In the genomic region with DNA sequence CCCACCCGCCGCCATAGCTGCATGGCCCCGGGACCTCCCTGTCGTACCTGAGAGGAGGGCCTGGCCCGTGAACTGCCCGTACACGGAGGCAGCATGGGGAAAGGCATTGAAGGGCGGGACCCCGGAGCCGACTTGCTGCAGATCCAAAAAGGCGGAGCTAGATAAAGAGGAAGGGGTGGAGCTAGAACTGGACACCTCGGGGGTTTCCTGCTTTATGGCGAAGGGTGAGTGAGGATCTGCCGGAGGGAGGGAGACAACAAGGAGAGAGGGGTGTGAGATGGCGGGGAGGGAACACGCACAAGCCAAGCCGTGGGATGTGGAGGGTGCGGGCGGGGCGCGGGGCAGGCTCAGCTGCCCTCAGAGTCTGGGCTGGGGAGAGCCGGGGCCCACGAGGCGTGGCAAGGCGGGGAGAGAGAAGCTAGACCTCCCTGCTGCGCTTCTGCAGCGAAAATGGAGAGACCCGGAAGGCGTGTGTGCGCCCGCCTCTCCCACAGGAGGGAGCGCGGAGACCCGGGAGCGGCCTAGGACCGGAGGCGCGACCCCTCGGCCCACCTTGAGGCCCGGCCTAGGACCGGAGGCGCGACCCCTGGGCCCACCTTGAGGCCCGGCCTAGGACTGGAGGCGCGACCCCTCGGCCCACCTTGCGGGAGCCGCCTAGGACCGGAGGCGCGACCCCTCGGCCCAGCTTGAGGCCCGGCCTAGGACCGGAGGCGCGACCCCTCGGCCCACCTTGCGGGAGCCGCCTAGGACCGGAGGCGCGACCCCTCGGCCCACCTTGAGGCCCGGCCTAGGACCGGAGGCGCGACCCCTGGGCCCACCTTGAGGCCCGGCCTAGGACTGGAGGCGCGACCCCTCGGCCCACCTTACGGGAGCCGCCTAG, we compare ENCODE assay signal across 8 cellular contexts. TPM values are rescaled to one million over a fixed set of nuclear protein-coding genes. Genes with fewer than 3 reads are reported as not detected.
DNase-seq lines count a peak whose midpoint lies in the region; ATAC-seq, FAIRE-seq and TF ChIP-seq lines count a peak whose summit lies in the region.
"Not testable (repeated sequence)": the region's sequence is repeated elsewhere in the genome, so short reads cannot be mapped to it uniquely, and the experiment has no call there.

No MANE protein-coding gene starts in this region.

- DNase-seq in NCI-H526 treated with DMSO at 0.1 percent for 48 hours (lab: John Stamatoyannopoulos, UW) (peak; percentile 90), GM12878 (ENCODE audit: low read depth, low spot score) (peak; percentile 43), tibial artery (peak; percentile 71 to 82)
- DNase-seq in activated CD4-positive, alpha-beta T cell treated with anti-CD3 and anti-CD28 coated beads, Interleukin-2, amount 50 U/mL, for 1 hour: peak; percentile 37

- SMC1A ChIA-PET in GM12878 (lab: Charles Lee; ENCODE audit: uncharacterized antibody, unreplicated experiment): interaction anchor here (0.8 to 2.4 kb wide), 5 partner anchors 14 to 62 kb away, joined by 4 to 6 read pairs (median 4); partner anchors contain the start of gene PSD4

- peak; percentile 27 for FAIRE-seq in GM12878 (lab: Jason Lieb, UNC)

- RAD21 ChIA-PET in GM12878 (lab: Charles Lee; ENCODE audit: unreplicated experiment): interaction anchor here (0.8 to 2.0 kb wide), 7 partner anchors 12 to 97 kb away, joined by 3 to 9 read pairs (median 5); partner anchors contain the start of gene PSD4

- H3K27me3 ChIP-seq in GM12878 (replicated peaks in 1 of 2; ENCODE audit: control insufficient read depth in 2 of 2, insufficient read depth in 2 of 2, low read length in 1 of 2); iPS-18a (ENCODE audit: control insufficient read depth, insufficient read depth, low read length); skeletal muscle tissue (ENCODE audit: control insufficient read depth in 3 of 3, insufficient read depth in 3 of 3, low read length in 3 of 3); tibial artery: not testable (repeated sequence)

- intact Hi-C loops in GM12878 (cut with micrococcal nuclease; ENCODE audit: unreplicated experiment); tibial artery (cut with DNase I; ENCODE audit: low total_unique reads): not testable (repeated sequence)

- H3K36me3 ChIP-seq in GM12878 (ENCODE audit: control insufficient read depth in 2 of 2, insufficient read depth in 2 of 2, low read length in 1 of 2); skeletal muscle tissue (ENCODE audit: control insufficient read depth in 3 of 3, insufficient read depth in 3 of 3, low read length in 3 of 3); tibial artery: not testable (repeated sequence)
- H3K36me3 ChIP-seq in iPS-18a (ENCODE audit: control insufficient read depth, low read depth, low read length): peaks cover 22% of the 10 kb centered on the region

- in situ Hi-C loops in GM12878 (cut with MboI): not testable (repeated sequence)

- peak overlapping the region; percentile 81 for H3K4me3 ChIP-seq in GM12875 (ENCODE audit: low read depth, low read length)
- H3K4me3 ChIP-seq in GM12878: peak overlapping the region; percentile 73
- peak overlapping the region; percentile 68 for H3K4me3 ChIP-seq in iPS-18a (ENCODE audit: low read length)
- H3K4me3 ChIP-seq in skeletal muscle tissue (ENCODE audit: low read length in 3 of 3): peak overlapping the region; percentile 59 to 67 (median 59)
- peak overlapping the region; percentile 53 to 61 for H3K4me3 ChIP-seq in tibial artery

- POLR2A ChIA-PET in GM12878 (lab: Charles Lee): interaction anchor here (0.5 to 2.6 kb wide), 4 partner anchors 10 to 629 kb away, joined by 3 to 10 read pairs (median 4); partner anchors contain the start of gene PSD4

- H3K9ac ChIP-seq in GM12878 (ENCODE audit: control insufficient read depth, insufficient read depth, low read length) (peak overlapping the region; percentile 71), iPS-18a (ENCODE audit: low read length) (peak overlapping the region; percentile 58), skeletal muscle tissue (ENCODE audit: low read depth in 1 of 3, low read length in 3 of 3) (peak overlapping the region; percentile 33 to 80 (median 45))

- not testable (repeated sequence) for TF ChIP-seq CTCF in GM12875 (IDR thresholded peaks at IDR 0.05; ENCODE audit: borderline replicate concordance, insufficient read depth, low read depth, low read length); GM12878 (IDR thresholded peaks at IDR 0.05 in 2 of 3, conservative IDR thresholded peaks at IDR 0.05 in 1 of 3; ENCODE audit: control insufficient read depth in 2 of 3, extremely low read depth in 1 of 3, insufficient read depth in 1 of 3, low read depth in 3 of 3, low read length in 3 of 3); tibial artery (IDR thresholded peaks at IDR 0.05)

- H2AFZ ChIP-seq in GM12878 (ENCODE audit: control insufficient read depth, low read depth, low read length): peak overlapping the region; percentile 64

- not testable (repeated sequence) for TF ChIP-seq RAD21 in GM12878 (IDR thresholded peaks at IDR 0.05; ENCODE audit: insufficient read depth, low read depth, low read length)

- ATAC-seq in HG03060 (IDR thresholded peaks at IDR 0.05; ENCODE audit: low read depth, unreplicated experiment): peak; percentile 80
- peak; percentile 95 for ATAC-seq in GM12878

- 72% methylated on average over 25 of the region's 74 CpGs for WGBS in GM12878 (ENCODE audit: insufficient coverage, insufficient replicate concordance, low lambda C conversion rate, missing lambda C conversion rate)

- H3K4me1 ChIP-seq in GM12878 (ENCODE audit: control insufficient read depth, insufficient read depth, low read length); iPS-18a (ENCODE audit: control insufficient read depth, low read depth, low read length): not testable (repeated sequence)
- H3K4me1 ChIP-seq in skeletal muscle tissue (ENCODE audit: control insufficient read depth in 3 of 3, insufficient read depth in 3 of 3, low read length in 3 of 3) (peaks cover 10 to 26% (median 21%) of the 10 kb centered on the region in 3 donors), tibial artery (peaks cover 0 to 32% (median 12%) of the 10 kb centered on the region in 4 donors)

- TF ChIP-seq POLR2A in GM12878 (IDR thresholded peaks at IDR 0.05; ENCODE audit: low read depth, low read length): peak; percentile 84

- TF ChIP-seq EP300 in GM12878 (IDR thresholded peaks at IDR 0.05; ENCODE audit: borderline replicate concordance in 1 of 2, control insufficient read depth in 1 of 2, low read depth in 2 of 2, low read length in 2 of 2): not testable (repeated sequence)

- BruUV-seq in GM12878 (replicated peaks; lab: Mats Ljungman, UMichigan): TSS peak; percentile 85

- H3K4me2 ChIP-seq in GM12878 (ENCODE audit: control insufficient read depth, insufficient read depth): not testable (repeated sequence)

- CTCF ChIA-PET in GM12878 (lab: Yijun Ruan, JAX): interaction anchor here (1.5 to 1.9 kb wide), 4 partner anchors 14 to 97 kb away, joined by 6 to 14 read pairs (median 8); no protein-coding TSS in a partner anchor

- H3K27ac ChIP-seq in GM12878 (ENCODE audit: control insufficient read depth, insufficient read depth) (peak overlapping the region; percentile 49), tibial artery (peak overlapping the region; percentile 62 to 72)
- not testable (repeated sequence) for H3K27ac ChIP-seq in iPS-18a (ENCODE audit: low read length); skeletal muscle tissue (ENCODE audit: low read depth, low read length)

- peaks cover 15% of the 10 kb centered on the region for H3K79me2 ChIP-seq in GM12878 (ENCODE audit: control insufficient read depth, insufficient read depth, low read length)

- not testable (repeated sequence) for H4K20me1 ChIP-seq in GM12878 (ENCODE audit: control insufficient read depth, insufficient read depth)

- not testable (repeated sequence) for H3K9me3 ChIP-seq in GM12878 (replicated peaks; ENCODE audit: control insufficient read depth, insufficient read depth, low read length); iPS-18a (ENCODE audit: control insufficient read depth, low read depth, low read length); skeletal muscle tissue (ENCODE audit: control insufficient read depth in 3 of 3, low read length in 3 of 3); tibial artery

TF ChIP-seq in GM12878, 131 proteins besides CTCF, POLR2A, EP300 and RAD21 (continues in another document):
- 0 out of 2 replicates have a peak, but pooled peaks have one; percentile 46 for TF ChIP-seq SMAD5 (IDR thresholded peaks at IDR 0.05; ENCODE audit: low read depth)

RNA-seq across cellular contexts. Expression of gene PAX8, which starts 43.1 kb away (rescaled TPM):
- 4.0 and 4.6 TPM in 2 replicates for total RNA-seq in GM12878 (2013; cell fraction: nucleolus; rRNA removed)
- total RNA-seq in GM12878 (2014; rRNA removed): 0.51 and 0.87 TPM in 2 replicates
- total RNA-seq in GM12878 (2014; rRNA removed; fragmentation: Illumina TruSeq; extraction: Trizol): 0.45 and 0.64 TPM in 2 replicates
- 1.2 and 1.5 TPM in 2 replicates for total RNA-seq in GM12878 (2021)
- polyA plus RNA-seq in GM12878 (2011; ENCODE audit: low read depth): 2.2 TPM
- 0.75 and 0.96 TPM in 2 replicates for polyA plus RNA-seq in GM12878 (2011; rRNA removed)
- polyA plus RNA-seq in GM12878 (2011; cell fraction: cytosol; rRNA removed): 1.2 and 1.3 TPM in 2 replicates
- 1.4 and 2.1 TPM in 2 replicates for polyA plus RNA-seq in GM12878 (2011; cell fraction: nucleus; rRNA removed)
- 4.6 and 7.6 TPM in 2 replicates for polyA plus RNA-seq in GM12878 (2012)
- 0.97 and 1.0 TPM in 2 replicates for polyA plus RNA-seq in GM12878 (2014; fragmentation: Illumina TruSeq; extraction: Trizol)
- under 1 TPM; 0.16 to 0.40 TPM for polyA plus RNA-seq in GM12878 (2014; fragmentation: Nextera tagmentation; extraction: Ambion mirVana)
- 1.5 and 2.2 TPM in 2 replicates for polyA plus RNA-seq in GM12878 (2014; rRNA removed)
- polyA plus RNA-seq in GM12878 (2016; fragmentation: Nextera tagmentation; extraction: Ambion mirVana): 1 to 10 TPM; 1.5 to 2.5 TPM
- 1.1 and 1.2 TPM in 2 replicates for polyA minus RNA-seq in GM12878 (2011; rRNA and poly(A)+ RNA removed)
- polyA minus RNA-seq in GM12878 (2011; cell fraction: cytosol; rRNA and poly(A)+ RNA removed): 0.67 and 0.94 TPM in 2 replicates
- polyA minus RNA-seq in GM12878 (2011; cell fraction: nucleus; rRNA and poly(A)+ RNA removed): 0.85 and 1.4 TPM in 2 replicates
- total RNA-seq in skeletal muscle tissue: not detected

Comparison
In these comparisons a context has a peak if more than half of its experiments do, and no peak if none do; other contexts are left out.
1. DNase-seq: peak in every context shown above with its lines; median percentile 90 in NCI-H526 treated with DMSO at 0.1 percent for 48 hours; 76 in tibial artery; 43 in GM12878; 37 in activated CD4-positive, alpha-beta T cell treated with anti-CD3 and anti-CD28 coated beads, Interleukin-2, amount 50 U/mL, for 1 hour.